In the genomic region with DNA sequence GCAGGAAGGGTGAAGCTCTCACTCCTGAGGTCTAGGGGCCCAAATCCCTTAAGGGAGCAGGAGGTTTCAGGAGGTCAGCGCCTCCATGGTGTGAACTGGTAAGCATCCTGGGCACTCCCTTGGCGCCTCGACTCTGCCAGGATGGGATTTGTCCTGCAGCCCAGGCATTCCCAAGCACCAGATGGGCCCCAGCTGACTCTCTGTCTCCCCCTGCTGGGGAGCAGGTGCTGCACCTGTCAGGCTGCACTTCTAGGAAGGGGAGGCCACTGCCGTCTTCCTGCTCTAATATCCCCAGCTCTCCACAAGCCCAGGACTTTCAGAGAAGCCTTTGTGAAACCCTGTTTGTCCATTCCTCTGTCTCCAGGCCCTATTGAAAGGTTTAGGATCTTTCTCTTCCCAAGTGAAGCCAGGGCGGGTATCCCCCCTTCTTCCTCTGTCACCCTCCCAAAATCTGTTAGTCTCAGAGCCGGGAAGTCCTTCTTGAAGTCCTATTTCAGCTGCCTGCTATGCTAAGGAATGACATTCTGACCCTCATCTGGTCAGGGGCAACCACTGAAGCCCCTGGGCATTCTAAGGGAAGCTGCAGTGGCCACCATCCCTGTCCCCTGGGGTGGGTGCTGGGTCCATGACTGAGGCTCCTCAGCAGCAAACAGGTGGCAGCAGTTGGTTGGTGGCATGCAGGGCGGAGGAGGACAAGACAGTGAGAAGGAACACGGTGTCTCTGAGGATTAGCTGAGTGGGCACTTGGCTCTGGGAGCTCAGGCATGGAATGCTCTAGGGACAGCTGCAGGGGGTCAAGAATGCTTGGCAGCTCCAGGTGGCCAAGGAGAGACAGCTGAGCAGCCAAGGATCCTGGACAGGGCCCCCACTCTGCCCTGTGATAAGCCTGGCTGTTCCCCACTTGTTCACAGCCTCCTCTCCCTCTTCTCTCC, we compare ENCODE assay signal across 8 cellular contexts. TPM values are rescaled to one million over a fixed set of nuclear protein-coding genes. Genes with fewer than 3 reads are reported as not detected.
DNase-seq lines count a peak whose midpoint lies in the region; ATAC-seq and TF ChIP-seq lines count a peak whose summit lies in the region.

No MANE protein-coding gene starts in this region.

- H3K79me2 ChIP-seq in hepatocyte, result no peaks in the 10 kb centered on the region

- in situ Hi-C loops in SK-MEL-5 (cut with HindIII; ENCODE audit: low pct_unique_long_range_greater_than_20kb, low sequenced_read_pairs), result no loop called here

- no peak overlapping the region for H3K4me2 ChIP-seq in hepatocyte

- no peak for ATAC-seq in HG02610 (IDR thresholded peaks at IDR 0.05; ENCODE audit: unreplicated experiment)
- no peak for ATAC-seq in GM19463 (IDR thresholded peaks at IDR 0.05; ENCODE audit: unreplicated experiment)

- no peaks in the 10 kb centered on the region for H3K9me3 ChIP-seq in hepatocyte (ENCODE audit: low read depth)

- TF ChIP-seq CTCF in hepatocyte (IDR thresholded peaks at IDR 0.05; ENCODE audit: poor library complexity), result peak; percentile 54

- no peak overlapping the region for H2AFZ ChIP-seq in hepatocyte

- no peaks in the 10 kb centered on the region for H3K9me2 ChIP-seq in hepatocyte (replicated peaks; ENCODE audit: insufficient read depth)

- DNase-seq in DMS153 treated with DMSO at 0.1 percent for 48 hours (lab: John Stamatoyannopoulos, UW; ENCODE audit: unreplicated experiment) (peak; percentile 56), HUDEP-2 (lab: John Stamatoyannopoulos, UW; ENCODE audit: unreplicated experiment in 76 of 76) (peak in 40 of 76 experiments; percentile 5 to 62 (median 27)), SK-MEL-5 (ENCODE audit: low read depth, low spot score) (peak; percentile 77), astrocyte of the hippocampus (ENCODE audit: low read depth, low spot score) (peak; percentile 72), hepatocyte (ENCODE audit: low spot score) (peak; percentile 64)
- DNase-seq in stimulated activated CD4-positive, alpha-beta T cell treated with anti-CD3 and anti-CD28 coated beads, Interleukin-15, amount 100 ng/mL, for 48 hours (ENCODE audit: low read depth in 2 of 2), result peak; percentile 14 to 46

- no peak overlapping the region for H3K4me3 ChIP-seq in hepatocyte

- H4K20me1 ChIP-seq in hepatocyte (ENCODE audit: insufficient read depth, poor library complexity, severe bottlenecking), result no peaks in the 10 kb centered on the region

- no peaks in the 10 kb centered on the region for H3K36me3 ChIP-seq in hepatocyte (replicated peaks; ENCODE audit: insufficient read depth, low read depth)

- 75% methylated on average over 8 of the region's 8 CpGs for WGBS in hepatocyte (ENCODE audit: low lambda C conversion rate, missing lambda C conversion rate)

- no peaks in the 10 kb centered on the region for H3K27me3 ChIP-seq in hepatocyte

- no peak overlapping the region for H3K27ac ChIP-seq in hepatocyte

- peaks cover 8% of the 10 kb centered on the region for H3K4me1 ChIP-seq in hepatocyte (ENCODE audit: insufficient read depth)

RNA-seq across cellular contexts. Expression of a gene that starts 3.2 kb away (rescaled TPM):
- total RNA-seq in SK-MEL-5 (2014; rRNA removed; shearing (Covaris generic)), result not detected in 2 replicates
- not detected in 2 replicates for polyA plus RNA-seq in SK-MEL-5 (2015; cell fraction: cytosol; rRNA removed)
- not detected in 2 replicates for polyA plus RNA-seq in SK-MEL-5 (2015; cell fraction: nucleus; rRNA removed)
- not detected in 2 replicates for total RNA-seq in hepatocyte
- 0.70 TPM in 1 of 2 replicates, not detected in the other for polyA plus RNA-seq in hepatocyte

RNA-seq across cellular contexts. Expression of a gene that starts 14.1 kb away (rescaled TPM):
- total RNA-seq in SK-MEL-5 (2014; rRNA removed; shearing (Covaris generic)), result 0.08 TPM in 1 of 2 replicates, not detected in the other
- not detected in 2 replicates for polyA plus RNA-seq in SK-MEL-5 (2015; cell fraction: cytosol; rRNA removed)
- polyA plus RNA-seq in SK-MEL-5 (2015; cell fraction: nucleus; rRNA removed), result 0.37 TPM in 1 of 2 replicates, not detected in the other
- 8.4 and 12.8 TPM in 2 replicates for total RNA-seq in hepatocyte
- 21.8 and 25.3 TPM in 2 replicates for polyA plus RNA-seq in hepatocyte

RNA-seq across cellular contexts. Expression of a gene that starts 44.9 kb away (rescaled TPM):
- total RNA-seq in SK-MEL-5 (2014; rRNA removed; shearing (Covaris generic)), result 0.92 TPM in 1 of 2 replicates, not detected in the other
- 0.44 and 2.4 TPM in 2 replicates for polyA plus RNA-seq in SK-MEL-5 (2015; cell fraction: cytosol; rRNA removed)
- 0.38 TPM in 1 of 2 replicates, not detected in the other for polyA plus RNA-seq in SK-MEL-5 (2015; cell fraction: nucleus; rRNA removed)
- total RNA-seq in hepatocyte, result 2.3 and 2.4 TPM in 2 replicates
- 1.6 and 2.0 TPM in 2 replicates for polyA plus RNA-seq in hepatocyte

RNA-seq across cellular contexts. Expression of a gene that starts 57.0 kb away (rescaled TPM):
- total RNA-seq in SK-MEL-5 (2014; rRNA removed; shearing (Covaris generic)), result not detected in 2 replicates
- polyA plus RNA-seq in SK-MEL-5 (2015; cell fraction: cytosol; rRNA removed), result not detected in 2 replicates
- not detected in 2 replicates for polyA plus RNA-seq in SK-MEL-5 (2015; cell fraction: nucleus; rRNA removed)
- 0.20 and 0.93 TPM in 2 replicates for total RNA-seq in hepatocyte
- 0.30 and 1.1 TPM in 2 replicates for polyA plus RNA-seq in hepatocyte

Comparison
In these comparisons a context has a peak if more than half of its experiments do, and no peak if none do; other contexts are left out.
1. DNase-seq: peak in every context shown above with its lines; median percentile 77 in SK-MEL-5; 72 in astrocyte of the hippocampus; 64 in hepatocyte; 56 in DMS153 treated with DMSO at 0.1 percent for 48 hours; 30 in stimulated activated CD4-positive, alpha-beta T cell treated with anti-CD3 and anti-CD28 coated beads, Interleukin-15, amount 100 ng/mL, for 48 hours; 27 in HUDEP-2.